ENCODE assay signal across 14 cellular contexts in genomic region chr14:104974146-104974541, GRCh38. TPM values are rescaled to one million over a fixed set of nuclear protein-coding genes. Genes with fewer than 3 reads are reported as not detected.
DNase-seq lines count a peak whose midpoint lies in the region; ATAC-seq and TF ChIP-seq lines count a peak whose summit lies in the region.
"Had no signal": no experiment of that assay in that cellular context is flagged by ENCODE, and none has a peak within 500 bp of the region (broad histone marks: within the 10 kb centered on the region; RNA-seq: fewer than 3 reads in every experiment).

No MANE protein-coding gene starts in this region.

- no peaks in the 10 kb centered on the region for H3K9me3 ChIP-seq in body of pancreas
- no peaks in the 10 kb centered on the region for H3K9me3 ChIP-seq in right atrium auricular region
- no peaks in the 10 kb centered on the region for H3K9me3 ChIP-seq in smooth muscle cell (replicated peaks; ENCODE audit: low read depth)
- no peaks in the 10 kb centered on the region for H3K9me3 ChIP-seq in CD8-positive, alpha-beta T cell (ENCODE audit: low read length)

- H3K9ac ChIP-seq in smooth muscle cell (ENCODE audit: low read depth) = no peak overlapping the region

- no peak overlapping the region for H3K27ac Mint-ChIP-seq in CD8-positive, alpha-beta T cell
- H3K27ac Mint-ChIP-seq: T-cell had no signal

- no peak for TF ChIP-seq CTCF in body of pancreas (IDR thresholded peaks at IDR 0.05)
- no peak for TF ChIP-seq CTCF in right atrium auricular region (IDR thresholded peaks at IDR 0.05)
- no peak for TF ChIP-seq CTCF in smooth muscle cell (IDR thresholded peaks at IDR 0.05; ENCODE audit: borderline replicate concordance, insufficient read depth, poor library complexity, severe bottlenecking)
- TF ChIP-seq CTCF in CD8-positive, alpha-beta T cell (IDR thresholded peaks at IDR 0.05) = no peak

- H3K4me1 Mint-ChIP-seq in CD8-positive, alpha-beta T cell (ENCODE audit: low read depth) = peaks cover 12% of the 10 kb centered on the region

- no peaks in the 10 kb centered on the region for H3K9me3 Mint-ChIP-seq in CD8-positive, alpha-beta T cell
- H3K9me3 Mint-ChIP-seq: activated T-cell treated with anti-CD3 and anti-CD28 coated beads, Interleukin-2, amount 50 U/mL, for 4 hours; neural crest cell; T-cell had no signal

- H3K4me3 ChIP-seq in body of pancreas (no peak overlapping the region), right atrium auricular region (peak overlapping the region in 1 of 2 donors; percentile 9), smooth muscle cell (no peak overlapping the region)
- H3K4me3 ChIP-seq in CD8-positive, alpha-beta T cell (ENCODE audit: low read depth, low read length) = no peak overlapping the region

- H4K20me1 ChIP-seq in smooth muscle cell (ENCODE audit: low read depth) = no peaks in the 10 kb centered on the region

- H3K27me3 Mint-ChIP-seq in CD8-positive, alpha-beta T cell (ENCODE audit: low read depth) = peaks cover 22% of the 10 kb centered on the region

- H3K79me2 ChIP-seq in smooth muscle cell (ENCODE audit: low read depth) = no peaks in the 10 kb centered on the region

- DNase-seq in Daoy (ENCODE audit: low read depth) (peak; percentile 20), body of pancreas (no peak), right atrium auricular region (ENCODE audit: low spot score) (no peak), smooth muscle cell (lab: John Stamatoyannopoulos, UW; ENCODE audit: unreplicated experiment) (no peak), NCI-H146 (lab: John Stamatoyannopoulos, UW) (no peak), amygdala (lab: John Stamatoyannopoulos, UW) (no peak)
- no peak for DNase-seq in CD8-positive, alpha-beta T cell
- DNase-seq: activated T-cell treated with anti-CD3 and anti-CD28 coated beads, Interleukin-2, amount 50 U/mL, for 4 hours; CD4-positive, CD25-positive, alpha-beta regulatory T cell; GDM1; NCI-H1092; T-cell had no signal

- no peak overlapping the region for H2AFZ ChIP-seq in smooth muscle cell (ENCODE audit: low read depth)

- WGBS in body of pancreas, 2 donors = 61 to 67% methylated on average over 11 to 13 of the region's 13 CpGs
- 88% methylated on average over 13 of the region's 13 CpGs for WGBS in smooth muscle cell (ENCODE audit: low lambda C conversion rate)

- no peaks in the 10 kb centered on the region for H3K36me3 Mint-ChIP-seq in CD8-positive, alpha-beta T cell
- H3K36me3 Mint-ChIP-seq: CD4-positive, CD25-positive, alpha-beta regulatory T cell; T-cell had no signal

- H3K4me1 ChIP-seq in body of pancreas = peaks cover 72% of the 10 kb centered on the region
- H3K4me1 ChIP-seq in right atrium auricular region = peaks cover 0 to 92% of the 10 kb centered on the region in 2 donors
- peaks cover 29% of the 10 kb centered on the region for H3K4me1 ChIP-seq in smooth muscle cell (ENCODE audit: low read depth)
- H3K4me1 ChIP-seq in CD8-positive, alpha-beta T cell (ENCODE audit: insufficient read depth, low read length) = peaks cover 8% of the 10 kb centered on the region

- H3K27ac ChIP-seq in body of pancreas (peak overlapping the region in 3 of 4 donors; percentile 32 to 63 (median 63)), right atrium auricular region (peak overlapping the region; percentile 72 to 80), smooth muscle cell (ENCODE audit: low read depth) (peak overlapping the region; percentile 91)
- no peak overlapping the region for H3K27ac ChIP-seq in CD8-positive, alpha-beta T cell (ENCODE audit: low read depth, low read length)

- H3K27me3 ChIP-seq in body of pancreas (no peaks in the 10 kb centered on the region), right atrium auricular region (no peaks in the 10 kb centered on the region), smooth muscle cell (ENCODE audit: low read depth) (no peaks in the 10 kb centered on the region)
- H3K27me3 ChIP-seq in CD8-positive, alpha-beta T cell (ENCODE audit: insufficient read depth, low read length) = peaks cover 9% of the 10 kb centered on the region

- no peak overlapping the region for H3K4me2 ChIP-seq in smooth muscle cell

- H3K36me3 ChIP-seq in body of pancreas (replicated peaks in 1 of 2; ENCODE audit: insufficient read depth in 1 of 2, low read depth in 2 of 2) (no peaks in the 10 kb centered on the region), right atrium auricular region (no peaks in the 10 kb centered on the region), smooth muscle cell (ENCODE audit: low read depth) (no peaks in the 10 kb centered on the region)
- H3K36me3 ChIP-seq in CD8-positive, alpha-beta T cell (ENCODE audit: insufficient read depth, low read length) = no peaks in the 10 kb centered on the region

- TF ChIP-seq POLR2A in body of pancreas (IDR thresholded peaks at IDR 0.05) = no peak

- POLR2A ChIA-PET in CD8-positive, alpha-beta T cell (lab: Charles Lee) = interaction anchor here (0.5 to 1.4 kb wide), 2 partner anchors 41 to 71 kb away, joined by 3 to 4 read pairs; no protein-coding TSS in a partner anchor

- intact Hi-C loops in body of pancreas (cut with DNase I) = no loop called here
- intact Hi-C loops in CD8-positive, alpha-beta T cell (cut with DNase I, micrococcal nuclease) = loop anchor here in 1 of 2 experiments (10.0 kb wide), 1 partner anchor 381 kb away; no protein-coding TSS in a partner anchor

- no peak overlapping the region for H3K4me3 Mint-ChIP-seq in CD8-positive, alpha-beta T cell
- H3K4me3 Mint-ChIP-seq: activated T-cell treated with anti-CD3 and anti-CD28 coated beads, Interleukin-2, amount 50 U/mL, for 4 hours; neural crest cell; T-cell had no signal

- ATAC-seq in body of pancreas = no peak
- no peak for ATAC-seq in CD8-positive, alpha-beta T cell
- ATAC-seq in GM19351 (IDR thresholded peaks at IDR 0.05; ENCODE audit: unreplicated experiment) = no peak
- ATAC-seq: activated T-cell treated with anti-CD3 and anti-CD28 coated beads, Interleukin-2, amount 50 U/mL, for 4 hours; T-cell had no signal

- CTCF ChIA-PET in CD8-positive, alpha-beta T cell (lab: Charles Lee) = interaction anchor here (0.7 to 6.6 kb wide), 8 partner anchors 10 to 396 kb away, joined by 3 to 172 read pairs (median 4); no protein-coding TSS in a partner anchor

- H3F3A ChIP-seq in smooth muscle cell (ENCODE audit: low read depth) = peaks cover 3% of the 10 kb centered on the region

RNA-seq across cellular contexts. Expression of gene AHNAK2, which starts 4.0 kb away (rescaled TPM):
- total RNA-seq in Daoy (2014; rRNA removed; shearing (Covaris generic)) = 10.4 and 10.5 TPM in 2 replicates
- 1 to 10 TPM; 3.6 to 5.2 TPM for total RNA-seq in body of pancreas
- total RNA-seq in right atrium auricular region = 10 to 100 TPM in 1 of 2 donors, 1 to 10 TPM in 1; 5.7 to 11.8 TPM
- total RNA-seq in smooth muscle cell = 49.7 and 53.8 TPM in 2 replicates
- 10.3 and 26.8 TPM in 2 replicates for polyA plus RNA-seq in smooth muscle cell
- under 1 TPM; 0.06 to 0.14 TPM for total RNA-seq in CD8-positive, alpha-beta T cell
- total RNA-seq: CD4-positive, CD25-positive, alpha-beta regulatory T cell had no signal
- polyA plus RNA-seq: CD4-positive, CD25-positive, alpha-beta regulatory T cell had no signal

RNA-seq across cellular contexts. Expression of gene CLBA1, which starts 11.4 kb away (rescaled TPM):
- total RNA-seq in Daoy (2014; rRNA removed; shearing (Covaris generic)) = 6.5 and 8.4 TPM in 2 replicates
- total RNA-seq in body of pancreas (10 to 100 TPM in 1 of 2 donors, 1 to 10 TPM in 1; 8.6 to 21.1 TPM), right atrium auricular region (1 to 10 TPM; 2.0 to 2.2 TPM), smooth muscle cell (5.0 and 7.4 TPM in 2 replicates)
- polyA plus RNA-seq in smooth muscle cell = 8.1 and 8.7 TPM in 2 replicates
- total RNA-seq in CD8-positive, alpha-beta T cell = 1 to 10 TPM in 1 of 2 experiments, under 1 TPM in 1; 0.84 to 1.0 TPM

RNA-seq across cellular contexts. Expression of gene CDCA4, which starts 46.7 kb away (rescaled TPM):
- total RNA-seq in Daoy (2014; rRNA removed; shearing (Covaris generic)) = 79.0 and 86.9 TPM in 2 replicates
- total RNA-seq in body of pancreas (1 to 10 TPM; 2.6 to 4.7 TPM), right atrium auricular region (1 to 10 TPM; 3.3 to 5.1 TPM), smooth muscle cell (15.1 and 16.4 TPM in 2 replicates)
- 19.8 and 23.5 TPM in 2 replicates for polyA plus RNA-seq in smooth muscle cell
- total RNA-seq in CD8-positive, alpha-beta T cell = 10 to 100 TPM; 20.2 to 22.9 TPM

RNA-seq across cellular contexts. Expression of gene PLD4, which starts 49.5 kb away (rescaled TPM):
- total RNA-seq in Daoy (2014; rRNA removed; shearing (Covaris generic)) = not detected in 2 replicates
- total RNA-seq in body of pancreas = not detected
- under 1 TPM in 1 of 2 donors, not detected in 1; 0.08 TPM for total RNA-seq in right atrium auricular region
- 0.09 TPM in 1 of 2 replicates, not detected in the other for total RNA-seq in smooth muscle cell
- polyA plus RNA-seq in smooth muscle cell = 0.06 and 2.5 TPM in 2 replicates
- under 1 TPM; 0.31 to 0.43 TPM for total RNA-seq in CD8-positive, alpha-beta T cell
- total RNA-seq: CD4-positive, CD25-positive, alpha-beta regulatory T cell had no signal

Comparison
In these comparisons a context has a peak if more than half of its experiments do, and no peak if none do; other contexts are left out.
1. RNA of gene AHNAK2, which starts 4.0 kb away (total RNA-seq): 49.7 to 53.8 TPM in smooth muscle cell, 5.7 to 11.8 TPM in right atrium auricular region, 10.4 to 10.5 TPM in Daoy and 3.6 to 5.2 TPM in body of pancreas; 0.06 to 0.14 TPM in CD8-positive, alpha-beta T cell; every median in the first group is over 4 times any median in the second.